ENCODE assay signal across 8 cellular contexts in the genomic region with DNA sequence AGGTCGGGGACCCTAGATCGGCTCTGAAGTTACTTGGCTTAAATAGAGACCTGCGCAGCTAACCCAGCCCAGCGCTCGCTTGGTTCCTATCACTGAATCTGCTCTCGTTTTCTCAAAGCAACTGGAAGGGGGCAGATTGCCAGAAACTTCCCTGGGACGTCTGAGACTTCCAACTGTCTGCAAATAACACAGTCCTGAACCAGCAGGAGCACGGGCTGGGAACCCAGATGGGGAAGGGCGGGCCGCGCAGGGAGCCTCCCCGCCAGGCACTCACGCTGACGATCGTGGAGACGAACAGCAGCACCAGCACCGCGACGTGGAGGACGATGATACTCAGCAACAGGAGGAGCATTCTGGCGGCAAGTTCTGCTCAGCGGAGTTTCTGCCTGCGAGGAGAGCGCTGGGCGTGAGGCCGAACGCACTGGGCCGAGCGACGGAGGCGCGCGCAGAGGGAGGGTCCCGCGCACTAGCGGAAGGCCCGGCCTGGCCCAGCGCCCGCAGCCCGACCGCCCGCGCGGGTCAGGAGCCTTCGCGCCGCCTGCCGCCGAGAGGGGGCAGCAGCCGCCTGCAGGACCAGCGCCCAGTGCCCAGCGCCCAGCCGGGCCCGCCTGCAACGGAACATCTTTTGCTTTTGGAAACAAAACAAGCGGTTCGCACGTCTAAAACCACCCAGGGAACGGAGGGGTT. TPM values are rescaled to one million over a fixed set of nuclear protein-coding genes. Genes with fewer than 3 reads are reported as not detected.
DNase-seq lines count a peak whose midpoint lies in the region; ATAC-seq and TF ChIP-seq lines count a peak whose summit lies in the region.

No MANE protein-coding gene starts in this region.

- peaks cover 29 to 81% of the 10 kb centered on the region in 2 donors for H3K27me3 Mint-ChIP-seq in CD8-positive, alpha-beta memory T cell

- POLR2A ChIA-PET in CD8-positive, alpha-beta memory T cell (lab: Charles Lee), result no interaction called here

- peaks cover 13% of the 10 kb centered on the region for H3K4me1 ChIP-seq in CD8-positive, alpha-beta memory T cell (ENCODE audit: insufficient read depth, low read length)
- peaks cover 40% of the 10 kb centered on the region for H3K4me1 ChIP-seq in mucosa of descending colon (ENCODE audit: low read depth)

- DNase-seq in CD8-positive, alpha-beta memory T cell, result peak in 4 of 5 donors; percentile 11 to 26 (median 21)
- DNase-seq in H4 (ENCODE audit: low spot score) (peak; percentile 67), NCI-H748 treated with DMSO at 0.1 percent for 48 hours (lab: John Stamatoyannopoulos, UW) (peak; percentile 27), mucosa of descending colon (peak; percentile 85 to 91 (median 86))
- peak; percentile 50 for DNase-seq in activated T-cell treated with anti-CD3 and anti-CD28 coated beads, Interleukin-2, amount 50 U/mL, for 1 hour
- DNase-seq in stimulated activated CD8-positive, alpha-beta memory T cell treated with anti-CD3 and anti-CD28 coated beads, Interleukin-7, amount 100 ng/mL, for 24 hours (ENCODE audit: low read depth), result peak; percentile 20

- no peaks in the 10 kb centered on the region for H3K36me3 ChIP-seq in CD8-positive, alpha-beta memory T cell (ENCODE audit: insufficient read depth, low read length)
- H3K36me3 ChIP-seq in mucosa of descending colon (ENCODE audit: low read depth), result no peaks in the 10 kb centered on the region

- peak; percentile 90 for TF ChIP-seq CTCF in mucosa of descending colon (IDR thresholded peaks at IDR 0.05)

- no peak overlapping the region for H3K27ac ChIP-seq in CD8-positive, alpha-beta memory T cell (ENCODE audit: low read depth, low read length)

- no peak overlapping the region for H3K4me3 ChIP-seq in CD8-positive, alpha-beta memory T cell (ENCODE audit: low read length)
- H3K4me3 ChIP-seq in mucosa of descending colon, result peak overlapping the region; percentile 21

- CTCF ChIA-PET in CD8-positive, alpha-beta memory T cell (lab: Charles Lee), result no interaction called here

- no peaks in the 10 kb centered on the region for H3K9me3 ChIP-seq in CD8-positive, alpha-beta memory T cell (ENCODE audit: low read length)
- H3K9me3 ChIP-seq in mucosa of descending colon, result no peaks in the 10 kb centered on the region

- H3K4me3 Mint-ChIP-seq in CD8-positive, alpha-beta memory T cell, result peak overlapping the region; percentile 62 to 83 (median 78)

- ATAC-seq in esophagus mucosa, result peak; percentile 80
- peak; percentile 75 for ATAC-seq in mucosa of descending colon
- no peak for ATAC-seq in HG02981 (IDR thresholded peaks at IDR 0.05; ENCODE audit: unreplicated experiment)

- peaks cover 17 to 29% (median 28%) of the 10 kb centered on the region in 3 donors for H3K4me1 Mint-ChIP-seq in CD8-positive, alpha-beta memory T cell

- intact Hi-C loops in mucosa of descending colon (cut with DNase I, micrococcal nuclease), result loop anchor here (2.0 to 5.0 kb wide), 3 partner anchors 197 to 242 kb away; no protein-coding TSS in a partner anchor

- H3K27ac Mint-ChIP-seq in CD8-positive, alpha-beta memory T cell, result no peak overlapping the region

- H3K27me3 ChIP-seq in CD8-positive, alpha-beta memory T cell (ENCODE audit: insufficient read depth, low read length, poor library complexity, severe bottlenecking), result peaks cover 33% of the 10 kb centered on the region

- no peaks in the 10 kb centered on the region for H3K9me3 Mint-ChIP-seq in CD8-positive, alpha-beta memory T cell

- H3K36me3 Mint-ChIP-seq in CD8-positive, alpha-beta memory T cell, result no peaks in the 10 kb centered on the region

RNA-seq across cellular contexts. Expression of a gene that starts 4.6 kb away (rescaled TPM):
- under 1 TPM; 0.60 to 0.98 TPM for total RNA-seq in CD8-positive, alpha-beta memory T cell
- not detected for polyA plus RNA-seq in CD8-positive, alpha-beta memory T cell
- total RNA-seq in H4 (2014; rRNA removed; shearing (Covaris generic)), result 18.5 and 27.4 TPM in 2 replicates
- total RNA-seq in esophagus mucosa (6.3 TPM), mucosa of descending colon (100 to 1,000 TPM in 1 of 3 donors, 10 to 100 TPM in 2; 16.7 to 149 (median 54.2) TPM)

Comparison
In these comparisons a context has a peak if more than half of its experiments do, and no peak if none do; other contexts are left out.
1. DNase-seq: peak in every context shown above with its lines; median percentile 86 in mucosa of descending colon; 67 in H4; 50 in activated T-cell treated with anti-CD3 and anti-CD28 coated beads, Interleukin-2, amount 50 U/mL, for 1 hour; 27 in NCI-H748 treated with DMSO at 0.1 percent for 48 hours; 21 in CD8-positive, alpha-beta memory T cell; 20 in stimulated activated CD8-positive, alpha-beta memory T cell treated with anti-CD3 and anti-CD28 coated beads, Interleukin-7, amount 100 ng/mL, for 24 hours.